ENCODE assay signal across 18 cellular contexts in the genomic region with DNA sequence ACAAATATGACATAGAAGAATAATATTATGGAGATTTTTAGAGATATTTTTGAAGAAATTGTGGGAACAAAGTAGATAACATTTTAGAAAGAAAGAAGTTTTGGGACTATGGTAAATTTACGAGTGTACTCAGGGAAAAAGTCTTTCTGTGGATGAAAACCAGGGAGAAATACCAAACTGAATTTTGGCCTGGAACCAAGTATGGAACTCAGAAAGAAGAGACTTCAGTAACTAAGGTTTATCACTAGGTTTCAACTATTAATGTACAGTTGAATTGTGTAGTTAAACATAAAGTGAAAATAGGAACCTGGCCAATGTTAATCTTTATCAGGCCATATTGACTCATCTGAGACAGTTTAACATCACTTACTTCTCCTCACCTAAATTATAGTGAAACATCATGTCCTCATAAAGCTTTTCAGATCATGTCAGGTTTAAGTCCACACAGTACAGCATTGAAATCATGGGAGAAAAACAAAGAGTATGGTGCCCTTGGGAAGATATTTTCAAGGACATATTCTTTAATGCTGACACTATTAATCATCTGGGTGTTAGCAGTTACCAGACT.
A peak's percentile ranks its signal among the peaks of the same experiment; 100 is the strongest.
DNase-seq lines count a peak whose midpoint lies in the region; ATAC-seq, FAIRE-seq and TF ChIP-seq lines count a peak whose summit lies in the region.
"Had no signal": no experiment of that assay in that cellular context is flagged by ENCODE, and none has a peak within 500 bp of the region (broad histone marks: within the 10 kb centered on the region; RNA-seq: fewer than 3 reads in every experiment).

No MANE protein-coding gene starts in this region.

- H3K4me1 ChIP-seq in sigmoid colon (peaks cover 0 to 32% (median 24%) of the 10 kb centered on the region in 4 donors), A673 (ENCODE audit: insufficient read depth, low read length, poor library complexity, severe bottlenecking) (peaks cover 9% of the 10 kb centered on the region)

- POLR2A ChIA-PET in A673 (lab: Charles Lee; ENCODE audit: low non-redundant PET): no interaction called here

- TF ChIP-seq CTCF in sigmoid colon (IDR thresholded peaks at IDR 0.05): no peak
- TF ChIP-seq CTCF in A673 (conservative IDR thresholded peaks at IDR 0.05; ENCODE audit: low read depth, low read length): no peak

- TF ChIP-seq POLR2A in H54 (IDR thresholded peaks at IDR 0.05; ENCODE audit: low read depth, low read length): no peak
- no peak for TF ChIP-seq POLR2A in sigmoid colon (IDR thresholded peaks at IDR 0.05)

- no peak for TF ChIP-seq EP300 in sigmoid colon (IDR thresholded peaks at IDR 0.05)

- intact Hi-C loops in sigmoid colon (cut with DNase I): loop anchor here (5.0 kb wide), 1 partner anchor 195 kb away; no protein-coding TSS in a partner anchor
- intact Hi-C loops in A673 (cut with micrococcal nuclease; ENCODE audit: unreplicated experiment): no loop called here

- H3K36me3 ChIP-seq in SK-N-MC (ENCODE audit: insufficient read depth, low read length) (no peaks in the 10 kb centered on the region; the same call in 1 of the 2 replicates), sigmoid colon (no peaks in the 10 kb centered on the region), A673 (ENCODE audit: insufficient read depth, low read length, poor library complexity, severe bottlenecking) (no peaks in the 10 kb centered on the region)

- H3K9me3 ChIP-seq in SK-N-MC (ENCODE audit: low read depth, low read length) (no peaks in the 10 kb centered on the region), sigmoid colon (no peaks in the 10 kb centered on the region), A673 (ENCODE audit: low read depth, low read length, poor library complexity, severe bottlenecking) (no peaks in the 10 kb centered on the region)
- H3K9me3 ChIP-seq: Caco-2 had no signal

- FAIRE-seq in H54 (lab: Jason Lieb, UNC): peak; percentile 15
- FAIRE-seq: D721Med, GM19239 had no signal

- no peak overlapping the region for H3K4me3 ChIP-seq in SK-N-MC
- H3K4me3 ChIP-seq in sigmoid colon: no peak overlapping the region
- H3K4me3 ChIP-seq in A673 (ENCODE audit: low read depth, low read length, poor library complexity, severe bottlenecking): no peak overlapping the region
- H3K4me3 ChIP-seq: GM23338 had no signal

- WGBS in sigmoid colon, 2 donors: 73 to 77% methylated on average over 1 of the region's 1 CpG

- ATAC-seq in HG03025 (IDR thresholded peaks at IDR 0.05; ENCODE audit: low FRiP score, unreplicated experiment) (no peak), GM19023 (IDR thresholded peaks at IDR 0.05; ENCODE audit: unreplicated experiment) (no peak)
- ATAC-seq: GM23338 had no signal

- H3K27ac ChIP-seq in SK-N-MC (peak overlapping the region; percentile 29; the same call in 1 of the 2 replicates), sigmoid colon (peak overlapping the region in 3 of 4 donors; percentile 64 to 69 (median 68)), A673 (ENCODE audit: low read depth, low read length, poor library complexity, severe bottlenecking) (no peak overlapping the region)
- H3K27ac ChIP-seq: C4-2B, HL-60, KMS-11 had no signal

- CTCF ChIA-PET in A673 (lab: Charles Lee): no interaction called here

- no peak overlapping the region for H3K9ac ChIP-seq in SK-N-MC (ENCODE audit: insufficient read length)
- H3K9ac ChIP-seq: KMS-11 had no signal

- H3K27me3 ChIP-seq in sigmoid colon: no peaks in the 10 kb centered on the region
- H3K27me3 ChIP-seq in A673 (replicated peaks; ENCODE audit: insufficient read depth, low read depth, low read length, poor library complexity): no peaks in the 10 kb centered on the region

- DNase-seq in H54 (ENCODE audit: insufficient read length, low spot score): no peak
- DNase-seq in SK-N-MC (ENCODE audit: low read depth, low spot score): no peak
- peak; percentile 28 for DNase-seq in kidney tubule cell (ENCODE audit: low spot score)
- no peak for DNase-seq in sigmoid colon
- no peak for DNase-seq in A673 (ENCODE audit: low spot score)
- DNase-seq: AML-193; Caco-2; CD4-positive, alpha-beta T cell; GDM1; H9 had no signal

- BruUV-seq in A673 (replicated peaks; lab: Mats Ljungman, UMichigan): no TSS peak
